In genomic region chr17:17900615-17901520, GRCh38 we compare ENCODE assay signal across 9 cellular contexts.
DNase-seq lines count a peak whose midpoint lies in the region; ATAC-seq and TF ChIP-seq lines count a peak whose summit lies in the region.
"Had no signal": no experiment of that assay in that cellular context is flagged by ENCODE, and none has a peak within 500 bp of the region (broad histone marks: within the 10 kb centered on the region; RNA-seq: fewer than 3 reads in every experiment).

No MANE protein-coding gene starts in this region.

- H3K27me3 Mint-ChIP-seq in WTC11 (ENCODE audit: low read depth): no peaks in the 10 kb centered on the region
- H3K27me3 Mint-ChIP-seq: CD4-positive, CD25-positive, alpha-beta regulatory T cell had no signal

- CTCF ChIA-PET in WTC11 (lab: Charles Lee): interaction anchor here (0.6 to 3.7 kb wide), 7 partner anchors 9 to 1036 kb away, joined by 3 to 18 read pairs (median 3); no protein-coding TSS in a partner anchor

- H3K4me3 Mint-ChIP-seq in WTC11: no peak overlapping the region
- H3K4me3 Mint-ChIP-seq in stimulated activated effector memory CD8-positive, alpha-beta T cell treated with anti-CD3 and anti-CD28 coated beads, Interleukin-12 subunit alpha, Interleukin-12 subunit beta, amount 100 ng/mL, for 72 hours: no peak overlapping the region
- H3K4me3 Mint-ChIP-seq: CD4-positive, CD25-positive, alpha-beta regulatory T cell had no signal

- POLR2A ChIA-PET in WTC11 (lab: Charles Lee): interaction anchor here (0.7 kb wide), 1 partner anchor 154 kb away, joined by 5 read pairs; no protein-coding TSS in a partner anchor

- intact Hi-C loops in left ventricle myocardium superior (cut with micrococcal nuclease): no loop called here

- TF ChIP-seq CTCF in WTC11 (IDR thresholded peaks at IDR 0.05): no peak

- H3K36me3 Mint-ChIP-seq in WTC11: no peaks in the 10 kb centered on the region
- peaks cover 11% of the 10 kb centered on the region for H3K36me3 Mint-ChIP-seq in stimulated activated effector memory CD8-positive, alpha-beta T cell treated with anti-CD3 and anti-CD28 coated beads, Interleukin-12 subunit alpha, Interleukin-12 subunit beta, amount 100 ng/mL, for 72 hours

- DNase-seq in NCI-H1694 treated with DMSO at 0.1 percent for 48 hours (lab: John Stamatoyannopoulos, UW) (peak; percentile 15), NCI-H1694 (lab: John Stamatoyannopoulos, UW) (no peak), WTC11 (ENCODE audit: low spot score) (no peak), left ventricle myocardium superior (peak; percentile 82), activated gamma-delta T cell (lab: John Stamatoyannopoulos, UW) (no peak), COLO668 (lab: John Stamatoyannopoulos, UW; ENCODE audit: unreplicated experiment) (no peak)
- no peak for DNase-seq in stimulated activated effector memory CD8-positive, alpha-beta T cell treated with anti-CD3 and anti-CD28 coated beads, Interleukin-12 subunit alpha, Interleukin-12 subunit beta, amount 100 ng/mL, for 72 hours (ENCODE audit: low spot score in 2 of 2)
- DNase-seq: CD4-positive, CD25-positive, alpha-beta regulatory T cell had no signal

- H3K9me3 Mint-ChIP-seq in WTC11: no peaks in the 10 kb centered on the region
- no peaks in the 10 kb centered on the region for H3K9me3 Mint-ChIP-seq in stimulated activated effector memory CD8-positive, alpha-beta T cell treated with anti-CD3 and anti-CD28 coated beads, Interleukin-12 subunit alpha, Interleukin-12 subunit beta, amount 100 ng/mL, for 72 hours
- H3K9me3 Mint-ChIP-seq: CD4-positive, CD25-positive, alpha-beta regulatory T cell had no signal

- ATAC-seq in WTC11 (no peak), left ventricle myocardium superior (peak; percentile 95), GM21447 (IDR thresholded peaks at IDR 0.05; ENCODE audit: unreplicated experiment) (no peak)
- no peak for ATAC-seq in stimulated activated effector memory CD8-positive, alpha-beta T cell treated with anti-CD3 and anti-CD28 coated beads, Interleukin-12 subunit alpha, Interleukin-12 subunit beta, amount 100 ng/mL, for 72 hours

- peaks cover 8% of the 10 kb centered on the region for H3K4me1 Mint-ChIP-seq in WTC11
- H3K4me1 Mint-ChIP-seq in stimulated activated effector memory CD8-positive, alpha-beta T cell treated with anti-CD3 and anti-CD28 coated beads, Interleukin-12 subunit alpha, Interleukin-12 subunit beta, amount 100 ng/mL, for 72 hours: no peaks in the 10 kb centered on the region

- H3K27ac Mint-ChIP-seq in WTC11: no peak overlapping the region
- H3K27ac Mint-ChIP-seq in stimulated activated effector memory CD8-positive, alpha-beta T cell treated with anti-CD3 and anti-CD28 coated beads, Interleukin-12 subunit alpha, Interleukin-12 subunit beta, amount 100 ng/mL, for 72 hours: peak overlapping the region; percentile 52

TF ChIP-seq in WTC11, 78 proteins besides CTCF, POLR2A, EP300 and RAD21:
- TF ChIP-seq GABPB1 (CRISPR knock-in tag; IDR thresholded peaks at IDR 0.05): peak; percentile 93
- TF ChIP-seq ZNF138 (CRISPR knock-in tag; conservative IDR thresholded peaks at IDR 0.05): no peak
- no peak for TF ChIP-seq KAT7 (CRISPR knock-in tag; IDR thresholded peaks at IDR 0.05; ENCODE audit: borderline replicate concordance)
- no peak for TF ChIP-seq TCF7 (CRISPR knock-in tag; IDR thresholded peaks at IDR 0.05; ENCODE audit: low read depth)
- TF ChIP-seq ATF1 (CRISPR knock-in tag; IDR thresholded peaks at IDR 0.05): no peak

Comparison
In these comparisons a context has a peak if more than half of its experiments do, and no peak if none do; other contexts are left out.
1. DNase-seq: peak in NCI-H1694 treated with DMSO at 0.1 percent for 48 hours (single experiment) and left ventricle myocardium superior (single experiment); none in NCI-H1694 (single experiment), WTC11 (single experiment), stimulated activated effector memory CD8-positive, alpha-beta T cell treated with anti-CD3 and anti-CD28 coated beads, Interleukin-12 subunit alpha, Interleukin-12 subunit beta, amount 100 ng/mL, for 72 hours (0 of 2), activated gamma-delta T cell (single experiment) and COLO668 (single experiment).